Comparison of ENCODE assay signal across 16 cellular contexts in the genomic region with DNA sequence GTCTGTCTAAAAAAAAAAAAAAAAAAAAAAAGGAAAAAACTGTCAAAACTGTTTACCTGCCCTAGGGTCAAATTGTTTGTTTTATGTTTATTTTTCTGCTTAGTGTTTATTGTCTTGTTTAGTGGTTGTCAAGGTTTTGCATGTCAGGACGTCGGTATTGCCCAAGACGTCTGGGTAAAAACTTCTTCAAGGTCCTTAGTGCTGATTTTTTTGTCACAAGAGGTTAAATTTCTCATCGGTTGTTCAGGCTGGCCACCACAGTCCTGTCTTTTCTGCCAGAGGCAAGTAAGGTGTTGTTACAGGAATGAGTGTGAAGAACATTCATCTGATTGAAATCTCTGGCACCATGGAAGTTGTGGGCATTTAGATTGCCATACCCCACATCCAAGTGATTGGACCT.
"Had no signal": no experiment of that assay in that cellular context is flagged by ENCODE, and none has a peak within 500 bp of the region (broad histone marks: within the 10 kb centered on the region; RNA-seq: fewer than 3 reads in every experiment).

No MANE protein-coding gene starts in this region.

- DNase-seq: activated T-cell treated with anti-CD3 and anti-CD28 coated beads, Interleukin-2, amount 50 U/mL, for 1 hour; effector memory CD8-positive, alpha-beta T cell; lower lobe of right lung; naive thymus-derived CD8-positive, alpha-beta T cell; spleen; stimulated activated CD4-positive, alpha-beta T cell treated with anti-CD3 and anti-CD28 coated beads, Interleukin-4, amount 100 ng/mL, for 1 hour; stimulated activated naive CD4-positive, alpha-beta T cell; T-helper 1 cell; testis; upper lobe of left lung had no signal

- H3K27me3 Mint-ChIP-seq: activated naive CD8-positive, alpha-beta T cell; central memory CD8-positive, alpha-beta T cell; effector memory CD8-positive, alpha-beta T cell; naive thymus-derived CD8-positive, alpha-beta T cell; progenitor cell of endocrine pancreas had no signal

- H3K27ac Mint-ChIP-seq: activated naive CD8-positive, alpha-beta T cell; effector memory CD8-positive, alpha-beta T cell had no signal

- H3K27ac ChIP-seq: adrenal gland, lower lobe of right lung, spleen, testis, upper lobe of left lung had no signal

- H3K4me3 Mint-ChIP-seq: activated naive CD8-positive, alpha-beta T cell; central memory CD8-positive, alpha-beta T cell; effector memory CD8-positive, alpha-beta T cell; naive thymus-derived CD8-positive, alpha-beta T cell; WTC11 had no signal

- H3K4me1 ChIP-seq: lower lobe of right lung, spleen, testis, upper lobe of left lung had no signal

- ATAC-seq: effector memory CD8-positive, alpha-beta T cell; lower lobe of right lung; naive thymus-derived CD8-positive, alpha-beta T cell had no signal

- H3K4me3 ChIP-seq: adrenal gland, dorsolateral prefrontal cortex, lower lobe of right lung, spleen, testis, upper lobe of left lung had no signal

- H3K36me3 ChIP-seq: adrenal gland, lower lobe of right lung, upper lobe of left lung had no signal

- H3K9me3 ChIP-seq: adrenal gland, testis, upper lobe of left lung had no signal

- H3K27me3 ChIP-seq: adrenal gland, dorsolateral prefrontal cortex, spleen, testis, upper lobe of left lung had no signal
